Comparison of ENCODE assay signal across 1 cellular context in the genomic region with DNA sequence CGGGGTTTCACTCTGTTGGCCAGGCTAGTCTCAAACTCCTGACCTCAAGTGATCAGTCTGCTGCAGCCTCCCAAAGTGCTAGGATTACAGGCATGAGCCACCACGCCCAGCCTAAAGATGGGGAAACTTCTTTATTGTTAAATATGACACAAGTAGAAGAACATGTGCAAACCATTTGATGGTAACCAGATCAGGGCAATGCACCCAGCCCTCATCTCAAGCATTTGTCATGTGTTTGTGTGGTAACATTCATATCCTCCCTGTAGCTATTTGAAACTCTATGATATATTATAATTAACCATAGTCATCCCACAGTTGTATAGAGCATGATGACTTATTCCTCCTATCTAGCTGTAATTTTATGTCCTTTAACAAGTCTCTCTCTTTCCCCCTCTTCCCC.
TF ChIP-seq lines count a peak whose summit lies in the region.

No MANE protein-coding gene starts in this region.

TF ChIP-seq in IMR-90, 13 proteins besides CTCF, POLR2A, EP300 and RAD21:
- TF ChIP-seq MAFK (IDR thresholded peaks at IDR 0.05; ENCODE audit: low read depth, low read length) (no peak), NFE2L2 (IDR thresholded peaks at IDR 0.05; ENCODE audit: low read depth, low read length) (no peak)
